In genomic region chr15:83947156-83947555, GRCh38 we compare ENCODE assay signal across 15 cellular contexts.
A peak's percentile ranks its signal among the peaks of the same experiment; 100 is the strongest.
DNase-seq lines count a peak whose midpoint lies in the region; ATAC-seq and TF ChIP-seq lines count a peak whose summit lies in the region.
"Had no signal": no experiment of that assay in that cellular context is flagged by ENCODE, and none has a peak within 500 bp of the region (broad histone marks: within the 10 kb centered on the region; RNA-seq: fewer than 3 reads in every experiment).

No MANE protein-coding gene starts in this region.

- H3K36me3 Mint-ChIP-seq in MCF 10A (ENCODE audit: insufficient read depth, unreplicated experiment) = no peaks in the 10 kb centered on the region
- H3K36me3 Mint-ChIP-seq in activated CD4-positive, alpha-beta T cell treated with anti-CD3 and anti-CD28 coated beads for 36 hours (ENCODE audit: low read depth) = no peaks in the 10 kb centered on the region
- H3K36me3 Mint-ChIP-seq: CD8-positive, alpha-beta memory T cell had no signal

- intact Hi-C loops in mammary epithelial cell (cut with micrococcal nuclease) (no loop called here), MCF 10A (cut with micrococcal nuclease) (no loop called here)
- intact Hi-C loops in activated CD4-positive, alpha-beta T cell treated with anti-CD3 and anti-CD28 coated beads for 36 hours (cut with DNase I, micrococcal nuclease) = no loop called here

- H4K20me1 ChIP-seq in mammary epithelial cell (ENCODE audit: insufficient read depth, low read length) = no peaks in the 10 kb centered on the region
- H4K20me1 ChIP-seq: BLaER1 had no signal

- no peaks in the 10 kb centered on the region for H3K36me3 ChIP-seq in mammary epithelial cell (ENCODE audit: insufficient read depth, low read length)
- peaks cover 0 to 29% of the 10 kb centered on the region in 2 donors for H3K36me3 ChIP-seq in gastroesophageal sphincter
- H3K36me3 ChIP-seq: BLaER1, HAP-1 had no signal

- no peak for ATAC-seq in activated CD4-positive, alpha-beta T cell treated with anti-CD3 and anti-CD28 coated beads for 36 hours
- no peak for ATAC-seq in gastroesophageal sphincter
- ATAC-seq in HG02759 (IDR thresholded peaks at IDR 0.05; ENCODE audit: unreplicated experiment) = no peak

- no peaks in the 10 kb centered on the region for H3K27me3 Mint-ChIP-seq in MCF 10A (ENCODE audit: insufficient read depth, unreplicated experiment)
- peaks cover 8% of the 10 kb centered on the region for H3K27me3 Mint-ChIP-seq in activated CD4-positive, alpha-beta T cell treated with anti-CD3 and anti-CD28 coated beads for 36 hours

- no peak overlapping the region for H3K4me2 ChIP-seq in mammary epithelial cell (ENCODE audit: insufficient read depth, low read depth, low read length)
- H3K4me2 ChIP-seq: BLaER1 had no signal

- DNase-seq in mammary epithelial cell (no peak), MCF 10A (ENCODE audit: unreplicated experiment) (no peak), globus pallidus (ENCODE audit: low spot score) (peak; percentile 51), pons (ENCODE audit: low spot score) (peak; percentile 72)
- DNase-seq in activated CD4-positive, alpha-beta T cell treated with anti-CD3 and anti-CD28 coated beads for 36 hours = no peak
- DNase-seq: Calu3; CD8-positive, alpha-beta memory T cell; DMS 273 treated with DMSO at 0.1 percent for 48 hours; DMS79 had no signal

- H3K27me3 ChIP-seq in mammary epithelial cell (ENCODE audit: insufficient read depth, low read length) = no peaks in the 10 kb centered on the region
- no peaks in the 10 kb centered on the region for H3K27me3 ChIP-seq in gastroesophageal sphincter
- H3K27me3 ChIP-seq: BLaER1 had no signal

- H3K27ac ChIP-seq in mammary epithelial cell (ENCODE audit: insufficient read depth, low read depth, low read length) = no peak overlapping the region
- no peak overlapping the region for H3K27ac ChIP-seq in gastroesophageal sphincter
- H3K27ac ChIP-seq: 22Rv1, BLaER1 had no signal

- CTCF ChIA-PET in mammary epithelial cell (lab: Charles Lee; ENCODE audit: low non-redundant PET) (no interaction called here), MCF 10A (lab: Yijun Ruan, JAX) (no interaction called here)
- CTCF ChIA-PET in activated CD4-positive, alpha-beta T cell treated with anti-CD3 and anti-CD28 coated beads for 36 hours (lab: Charles Lee) = no interaction called here

- peaks cover 18% of the 10 kb centered on the region for H3K4me1 ChIP-seq in mammary epithelial cell (ENCODE audit: insufficient read depth, low read length)
- no peaks in the 10 kb centered on the region for H3K4me1 ChIP-seq in gastroesophageal sphincter
- H3K4me1 ChIP-seq: BLaER1, HAP-1 had no signal

- TF ChIP-seq CTCF in mammary epithelial cell (conservative IDR thresholded peaks at IDR 0.05 in 1 of 2, IDR thresholded peaks at IDR 0.05 in 1 of 2; ENCODE audit: extremely low read depth in 1 of 2, insufficient read depth in 1 of 2, low read depth in 1 of 2, low read length in 2 of 2) (no peak), MCF 10A (IDR thresholded peaks at IDR 0.05; ENCODE audit: unreplicated experiment) (no peak), gastroesophageal sphincter (IDR thresholded peaks at IDR 0.05) (no peak)

- peaks cover 16% of the 10 kb centered on the region for H3K4me1 Mint-ChIP-seq in MCF 10A (ENCODE audit: insufficient read depth, unreplicated experiment)
- no peaks in the 10 kb centered on the region for H3K4me1 Mint-ChIP-seq in activated CD4-positive, alpha-beta T cell treated with anti-CD3 and anti-CD28 coated beads for 36 hours
- H3K4me1 Mint-ChIP-seq: CD8-positive, alpha-beta memory T cell; IgD-negative memory B cell had no signal

- WGBS in mammary epithelial cell (ENCODE audit: low coverage, missing lambda C conversion rate) = 3% methylated on average over 4 of the region's 4 CpGs
- 45 to 57% methylated on average over 4 of the region's 4 CpGs for WGBS in gastroesophageal sphincter (ENCODE audit: low coverage in 1 of 2), 2 donors

- TF ChIP-seq POLR2A in gastroesophageal sphincter (IDR thresholded peaks at IDR 0.05) = no peak

- H3K79me2 ChIP-seq in mammary epithelial cell (ENCODE audit: insufficient read depth, low read length) = no peaks in the 10 kb centered on the region

- POLR2A ChIA-PET in MCF 10A (lab: Yijun Ruan, JAX) = no interaction called here
- POLR2A ChIA-PET in activated CD4-positive, alpha-beta T cell treated with anti-CD3 and anti-CD28 coated beads for 36 hours (lab: Charles Lee) = no interaction called here

- H3K4me3 ChIP-seq in mammary epithelial cell (replicated peaks in 1 of 3; ENCODE audit: insufficient read depth in 1 of 3, low read depth in 2 of 3, low read length in 3 of 3) (no peak overlapping the region), gastroesophageal sphincter (no peak overlapping the region)
- H3K4me3 ChIP-seq: BLaER1, HAP-1 had no signal

- H3K9ac ChIP-seq in mammary epithelial cell (ENCODE audit: insufficient read depth, low read length) = no peak overlapping the region
- H3K9ac ChIP-seq: BLaER1 had no signal

- BruUV-seq in mammary epithelial cell (replicated peaks; lab: Mats Ljungman, UMichigan) = no TSS peak
- no TSS peak for BruUV-seq in MCF 10A (replicated peaks; lab: Mats Ljungman, UMichigan)

- peak overlapping the region; percentile 28 for H2AFZ ChIP-seq in mammary epithelial cell (ENCODE audit: low read depth, low read length)

- H3K9me3 ChIP-seq in mammary epithelial cell (replicated peaks; ENCODE audit: insufficient read depth, low read length) = no peaks in the 10 kb centered on the region
- H3K9me3 ChIP-seq in gastroesophageal sphincter = no peaks in the 10 kb centered on the region
- H3K9me3 ChIP-seq: BLaER1, HAP-1 had no signal

- H3K27ac Mint-ChIP-seq in MCF 10A (ENCODE audit: low read depth, unreplicated experiment) = no peak overlapping the region
- no peak overlapping the region for H3K27ac Mint-ChIP-seq in activated CD4-positive, alpha-beta T cell treated with anti-CD3 and anti-CD28 coated beads for 36 hours
- H3K27ac Mint-ChIP-seq: CD8-positive, alpha-beta memory T cell; IgD-negative memory B cell had no signal

- H3K9me3 Mint-ChIP-seq in MCF 10A (ENCODE audit: unreplicated experiment) = peaks cover 8% of the 10 kb centered on the region
- no peaks in the 10 kb centered on the region for H3K9me3 Mint-ChIP-seq in activated CD4-positive, alpha-beta T cell treated with anti-CD3 and anti-CD28 coated beads for 36 hours (ENCODE audit: low read depth)

- in situ Hi-C loops in mammary epithelial cell (cut with MboI; ENCODE audit: low sequenced_read_pairs in 2 of 2) = no loop called here

- no peak overlapping the region for H3K4me3 Mint-ChIP-seq in MCF 10A (ENCODE audit: unreplicated experiment)
- no peak overlapping the region for H3K4me3 Mint-ChIP-seq in activated CD4-positive, alpha-beta T cell treated with anti-CD3 and anti-CD28 coated beads for 36 hours
- H3K4me3 Mint-ChIP-seq: CD8-positive, alpha-beta memory T cell; IgD-negative memory B cell had no signal

- dilution Hi-C loops in mammary epithelial cell (cut with HindIII; ENCODE audit: low sequenced_read_pairs) = no loop called here

- no peak for TF ChIP-seq EP300 in gastroesophageal sphincter (IDR thresholded peaks at IDR 0.05)

Comparison
In these comparisons a context has a peak if more than half of its experiments do, and no peak if none do; other contexts are left out.
1. DNase-seq: peak in globus pallidus (single experiment) and pons (single experiment); none in mammary epithelial cell (single experiment), MCF 10A (single experiment) and activated CD4-positive, alpha-beta T cell treated with anti-CD3 and anti-CD28 coated beads for 36 hours (single experiment).